In genomic region chr7:78386520-78386919, GRCh38 we compare ENCODE assay signal across 22 cellular contexts.
DNase-seq lines count a peak whose midpoint lies in the region; ATAC-seq and TF ChIP-seq lines count a peak whose summit lies in the region.
"Had no signal": no experiment of that assay in that cellular context is flagged by ENCODE, and none has a peak within 500 bp of the region (broad histone marks: within the 10 kb centered on the region; RNA-seq: fewer than 3 reads in every experiment).

No MANE protein-coding gene starts in this region.

- no peaks in the 10 kb centered on the region for H3K79me1 ChIP-seq in trophoblast cell (ENCODE audit: low read length)

- H3K18ac ChIP-seq in trophoblast cell (ENCODE audit: low read length) = no peak overlapping the region

- H2AK5ac ChIP-seq in trophoblast cell (ENCODE audit: low read length) = no peak overlapping the region

- no peak overlapping the region for H2BK5ac ChIP-seq in trophoblast cell (ENCODE audit: low read depth, low read length, poor library complexity)

- no peak overlapping the region for H4K8ac ChIP-seq in trophoblast cell (ENCODE audit: low read depth, low read length)

- no peak overlapping the region for H3K27ac ChIP-seq in right cardiac atrium (ENCODE audit: low read length)
- H3K27ac ChIP-seq in trophoblast cell (ENCODE audit: low read depth, low read length) = no peak overlapping the region
- H3K27ac ChIP-seq: A549; BLaER1 treated with 17β-estradiol and CSF1 and Interleukin-3, amounts not matched to agents 10 nM and 100 nM; GM23248 had no signal

- no peak overlapping the region for H3K4ac ChIP-seq in trophoblast cell (ENCODE audit: low read depth, low read length)

- H3K9me3 ChIP-seq in right cardiac atrium (ENCODE audit: control insufficient read depth, low read length) = no peaks in the 10 kb centered on the region
- H3K9me3 ChIP-seq in trophoblast cell (ENCODE audit: insufficient read depth, low read depth, low read length) = no peaks in the 10 kb centered on the region
- H3K9me3 ChIP-seq: A549; BE2C; BLaER1 treated with 17β-estradiol and CSF1 and Interleukin-3, amounts not matched to agents 10 nM and 100 nM had no signal

- H3K4me1 ChIP-seq in right cardiac atrium (ENCODE audit: control insufficient read depth, insufficient read depth, low read length) (no peaks in the 10 kb centered on the region), trophoblast cell (ENCODE audit: control insufficient read depth in 1 of 2, insufficient read depth in 2 of 2, low read length in 2 of 2) (no peaks in the 10 kb centered on the region)
- H3K4me1 ChIP-seq: A549; BE2C; BLaER1 treated with 17β-estradiol and CSF1 and Interleukin-3, amounts not matched to agents 10 nM and 100 nM had no signal

- no peaks in the 10 kb centered on the region for H3K79me2 ChIP-seq in trophoblast cell (ENCODE audit: control insufficient read depth, insufficient read depth, low read length, poor library complexity)

- H2BK12ac ChIP-seq in trophoblast cell (ENCODE audit: low read length) = no peak overlapping the region

- H4K91ac ChIP-seq in trophoblast cell (ENCODE audit: low read depth, low read length) = no peak overlapping the region

- no peak overlapping the region for H3K9ac ChIP-seq in trophoblast cell (ENCODE audit: low read length)
- H3K9ac ChIP-seq: BLaER1 treated with 17β-estradiol and CSF1 and Interleukin-3, amounts not matched to agents 10 nM and 100 nM; GM23248 had no signal

- H2BK120ac ChIP-seq in trophoblast cell (ENCODE audit: insufficient read depth, low read length, poor library complexity) = no peak overlapping the region

- H3K4me3 ChIP-seq in right cardiac atrium (ENCODE audit: low read length) (no peak overlapping the region), trophoblast cell (ENCODE audit: low read depth, low read length) (no peak overlapping the region)
- H3K4me3 ChIP-seq: A549; BLaER1 treated with 17β-estradiol and CSF1 and Interleukin-3, amounts not matched to agents 10 nM and 100 nM; GM23248 had no signal

- no peak overlapping the region for H3K4me2 ChIP-seq in trophoblast cell (ENCODE audit: low read length)
- H3K4me2 ChIP-seq: A549; BLaER1 treated with 17β-estradiol and CSF1 and Interleukin-3, amounts not matched to agents 10 nM and 100 nM had no signal

- H4K12ac ChIP-seq in trophoblast cell (ENCODE audit: low read depth, low read length) = no peak overlapping the region

- DNase-seq in Right ventricle myocardium superior (no peak), right cardiac atrium (no peak), left ventricle myocardium superior (no peak), left cardiac atrium (no peak), trophoblast cell (no peak), NCI-H187 (lab: John Stamatoyannopoulos, UW) (no peak)
- DNase-seq: 8988T; ACHN; AML-193; BE2C; CD4-positive, alpha-beta T cell; CD8-positive, alpha-beta memory T cell; DMS 273 treated with DMSO at 0.1 percent for 48 hours; DMS79; EL; GF-D8; GM23248; H7; HCEC 1CT had no signal

- H2AFZ ChIP-seq in trophoblast cell (ENCODE audit: insufficient read depth, low read length, poor library complexity) = no peak overlapping the region
- H2AFZ ChIP-seq: GM23248 had no signal

- H3K27me3 ChIP-seq in right cardiac atrium (ENCODE audit: control insufficient read depth, insufficient read depth) (no peaks in the 10 kb centered on the region), trophoblast cell (ENCODE audit: insufficient read depth, low read length) (no peaks in the 10 kb centered on the region)
- H3K27me3 ChIP-seq: BLaER1 treated with 17β-estradiol and CSF1 and Interleukin-3, amounts not matched to agents 10 nM and 100 nM had no signal

- H3K23ac ChIP-seq in trophoblast cell (ENCODE audit: low read length) = peak overlapping the region; percentile 9

- no peak overlapping the region for H3K14ac ChIP-seq in trophoblast cell (ENCODE audit: low read length)

- peak; percentile 55 for ATAC-seq in Right ventricle myocardium superior (ENCODE audit: poor library complexity)
- ATAC-seq in right cardiac atrium = no peak
- ATAC-seq in left ventricle myocardium superior = peak; percentile 72
- ATAC-seq in left cardiac atrium = no peak
- ATAC-seq in SK-N-SH treated with all-trans-retinoic acid at 6 μM for 48 hours = no peak
- ATAC-seq: A549 had no signal

- WGBS in right cardiac atrium = 70% methylated on average over 2 of the region's 2 CpGs
- WGBS in trophoblast cell (ENCODE audit: extremely low coverage, insufficient coverage, insufficient read length) = no CpG with 5 or more reads among the region's 2 CpGs

- intact Hi-C loops in Right ventricle myocardium superior (cut with DNase I) = no loop called here
- intact Hi-C loops in right cardiac atrium (cut with DNase I) = no loop called here
- intact Hi-C loops in left ventricle myocardium superior (cut with micrococcal nuclease) = no loop called here
- intact Hi-C loops in left cardiac atrium (cut with DNase I) = no loop called here

- H3K36me3 ChIP-seq in trophoblast cell (ENCODE audit: control insufficient read depth in 1 of 2, insufficient read depth in 2 of 2, low read length in 2 of 2) = no peaks in the 10 kb centered on the region
- H3K36me3 ChIP-seq: BE2C; BLaER1 treated with 17β-estradiol and CSF1 and Interleukin-3, amounts not matched to agents 10 nM and 100 nM had no signal

TF ChIP-seq in SK-N-SH treated with all-trans-retinoic acid at 6 μM for 48 hours, 23 proteins besides CTCF, POLR2A, EP300 and RAD21:
- TF ChIP-seq POU6F1 (CRISPR knock-in tag; IDR thresholded peaks at IDR 0.05; ENCODE audit: borderline replicate concordance, low read depth) (no peak), GLIS3 (CRISPR knock-in tag; IDR thresholded peaks at IDR 0.05) (no peak), ZC3H10 (CRISPR knock-in tag; IDR thresholded peaks at IDR 0.05) (no peak)

Comparison
In these comparisons a context has a peak if more than half of its experiments do, and no peak if none do; other contexts are left out.
1. ATAC-seq: peak in Right ventricle myocardium superior (single experiment) and left ventricle myocardium superior (single experiment); none in right cardiac atrium (0 of 2), left cardiac atrium (0 of 2) and SK-N-SH treated with all-trans-retinoic acid at 6 μM for 48 hours (single experiment).